ENCODE assay signal across 1 cellular context in the genomic region with DNA sequence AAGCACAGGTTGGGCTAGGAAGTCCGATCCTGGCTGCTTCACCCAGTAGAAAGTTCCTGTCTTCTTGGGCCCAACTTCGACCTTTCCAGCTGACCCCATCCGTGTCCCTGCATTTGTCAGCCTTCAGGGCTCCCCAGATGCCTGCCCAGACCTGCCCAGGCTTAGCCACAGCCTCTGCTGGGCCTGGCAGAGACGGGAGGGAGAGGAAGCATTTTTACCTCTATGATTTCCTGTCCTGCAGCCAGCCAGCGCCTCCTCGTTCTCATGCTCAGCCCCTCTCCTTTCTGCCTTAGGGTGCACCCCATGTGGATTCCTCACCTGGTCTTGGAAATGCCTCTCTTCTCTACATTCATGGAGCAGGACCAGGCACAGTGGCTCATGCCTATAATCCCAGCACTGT.
TF ChIP-seq lines count a peak whose summit lies in the region.

No MANE protein-coding gene starts in this region.

TF ChIP-seq in HCT116, 20 proteins besides CTCF, POLR2A, EP300 and RAD21 (continued from another document):
- no peak for TF ChIP-seq REST (IDR thresholded peaks at IDR 0.05; ENCODE audit: low read depth)
- TF ChIP-seq SIN3A (IDR thresholded peaks at IDR 0.05; ENCODE audit: low read depth): no peak
- TF ChIP-seq SP1 (IDR thresholded peaks at IDR 0.05; ENCODE audit: low read depth): no peak
- TF ChIP-seq EGR1 (IDR thresholded peaks at IDR 0.05; ENCODE audit: low read depth): no peak
- TF ChIP-seq TCF7L2 (IDR thresholded peaks at IDR 0.05; ENCODE audit: borderline replicate concordance, extremely low read depth, insufficient read depth, insufficient read length): no peak
